1 cellular context compared by ENCODE assay signal in genomic region chr1:218878369-218878768, GRCh38.
A peak's percentile ranks its signal among the peaks of the same experiment; 100 is the strongest.
TF ChIP-seq lines count a peak whose summit lies in the region.

No MANE protein-coding gene starts in this region.

TF ChIP-seq in K562, 482 proteins besides CTCF, POLR2A, EP300 and RAD21 (continued from another document):
- TF ChIP-seq RERE (CRISPR knock-in tag; IDR thresholded peaks at IDR 0.05; ENCODE audit: borderline replicate concordance) (no peak), BHLHE40 (IDR thresholded peaks at IDR 0.05; ENCODE audit: low read length) (no peak), CEBPG (CRISPR knock-in tag; IDR thresholded peaks at IDR 0.05) (no peak), CEBPG (tag; conservative IDR thresholded peaks at IDR 0.05 in 1 of 2, IDR thresholded peaks at IDR 0.05 in 1 of 2) (no peak), ZNF695 (CRISPR knock-in tag; IDR thresholded peaks at IDR 0.05) (no peak), NFE2L1 (tag; IDR thresholded peaks at IDR 0.05; ENCODE audit: borderline replicate concordance, low read depth) (0 out of 2 replicates have a peak, but pooled peaks have one; percentile 39), C11orf30 (IDR thresholded peaks at IDR 0.05; ENCODE audit: low read depth) (peak; percentile 60), ZNF175 (CRISPR knock-in tag; IDR thresholded peaks at IDR 0.05; ENCODE audit: low read depth) (no peak), ZNF830 (CRISPR knock-in tag; IDR thresholded peaks at IDR 0.05) (no peak), CHD4 (IDR thresholded peaks at IDR 0.05; ENCODE audit: insufficient read depth, insufficient replicate concordance, low read depth, low read length, poor library complexity, severe bottlenecking) (no peak), ZNF316 (IDR thresholded peaks at IDR 0.05) (peak; percentile 82), MAFF (IDR thresholded peaks at IDR 0.05; ENCODE audit: low read length) (peak; percentile 57; the same call in 1 of the 2 replicates)
- TF ChIP-seq, protein P1, sequence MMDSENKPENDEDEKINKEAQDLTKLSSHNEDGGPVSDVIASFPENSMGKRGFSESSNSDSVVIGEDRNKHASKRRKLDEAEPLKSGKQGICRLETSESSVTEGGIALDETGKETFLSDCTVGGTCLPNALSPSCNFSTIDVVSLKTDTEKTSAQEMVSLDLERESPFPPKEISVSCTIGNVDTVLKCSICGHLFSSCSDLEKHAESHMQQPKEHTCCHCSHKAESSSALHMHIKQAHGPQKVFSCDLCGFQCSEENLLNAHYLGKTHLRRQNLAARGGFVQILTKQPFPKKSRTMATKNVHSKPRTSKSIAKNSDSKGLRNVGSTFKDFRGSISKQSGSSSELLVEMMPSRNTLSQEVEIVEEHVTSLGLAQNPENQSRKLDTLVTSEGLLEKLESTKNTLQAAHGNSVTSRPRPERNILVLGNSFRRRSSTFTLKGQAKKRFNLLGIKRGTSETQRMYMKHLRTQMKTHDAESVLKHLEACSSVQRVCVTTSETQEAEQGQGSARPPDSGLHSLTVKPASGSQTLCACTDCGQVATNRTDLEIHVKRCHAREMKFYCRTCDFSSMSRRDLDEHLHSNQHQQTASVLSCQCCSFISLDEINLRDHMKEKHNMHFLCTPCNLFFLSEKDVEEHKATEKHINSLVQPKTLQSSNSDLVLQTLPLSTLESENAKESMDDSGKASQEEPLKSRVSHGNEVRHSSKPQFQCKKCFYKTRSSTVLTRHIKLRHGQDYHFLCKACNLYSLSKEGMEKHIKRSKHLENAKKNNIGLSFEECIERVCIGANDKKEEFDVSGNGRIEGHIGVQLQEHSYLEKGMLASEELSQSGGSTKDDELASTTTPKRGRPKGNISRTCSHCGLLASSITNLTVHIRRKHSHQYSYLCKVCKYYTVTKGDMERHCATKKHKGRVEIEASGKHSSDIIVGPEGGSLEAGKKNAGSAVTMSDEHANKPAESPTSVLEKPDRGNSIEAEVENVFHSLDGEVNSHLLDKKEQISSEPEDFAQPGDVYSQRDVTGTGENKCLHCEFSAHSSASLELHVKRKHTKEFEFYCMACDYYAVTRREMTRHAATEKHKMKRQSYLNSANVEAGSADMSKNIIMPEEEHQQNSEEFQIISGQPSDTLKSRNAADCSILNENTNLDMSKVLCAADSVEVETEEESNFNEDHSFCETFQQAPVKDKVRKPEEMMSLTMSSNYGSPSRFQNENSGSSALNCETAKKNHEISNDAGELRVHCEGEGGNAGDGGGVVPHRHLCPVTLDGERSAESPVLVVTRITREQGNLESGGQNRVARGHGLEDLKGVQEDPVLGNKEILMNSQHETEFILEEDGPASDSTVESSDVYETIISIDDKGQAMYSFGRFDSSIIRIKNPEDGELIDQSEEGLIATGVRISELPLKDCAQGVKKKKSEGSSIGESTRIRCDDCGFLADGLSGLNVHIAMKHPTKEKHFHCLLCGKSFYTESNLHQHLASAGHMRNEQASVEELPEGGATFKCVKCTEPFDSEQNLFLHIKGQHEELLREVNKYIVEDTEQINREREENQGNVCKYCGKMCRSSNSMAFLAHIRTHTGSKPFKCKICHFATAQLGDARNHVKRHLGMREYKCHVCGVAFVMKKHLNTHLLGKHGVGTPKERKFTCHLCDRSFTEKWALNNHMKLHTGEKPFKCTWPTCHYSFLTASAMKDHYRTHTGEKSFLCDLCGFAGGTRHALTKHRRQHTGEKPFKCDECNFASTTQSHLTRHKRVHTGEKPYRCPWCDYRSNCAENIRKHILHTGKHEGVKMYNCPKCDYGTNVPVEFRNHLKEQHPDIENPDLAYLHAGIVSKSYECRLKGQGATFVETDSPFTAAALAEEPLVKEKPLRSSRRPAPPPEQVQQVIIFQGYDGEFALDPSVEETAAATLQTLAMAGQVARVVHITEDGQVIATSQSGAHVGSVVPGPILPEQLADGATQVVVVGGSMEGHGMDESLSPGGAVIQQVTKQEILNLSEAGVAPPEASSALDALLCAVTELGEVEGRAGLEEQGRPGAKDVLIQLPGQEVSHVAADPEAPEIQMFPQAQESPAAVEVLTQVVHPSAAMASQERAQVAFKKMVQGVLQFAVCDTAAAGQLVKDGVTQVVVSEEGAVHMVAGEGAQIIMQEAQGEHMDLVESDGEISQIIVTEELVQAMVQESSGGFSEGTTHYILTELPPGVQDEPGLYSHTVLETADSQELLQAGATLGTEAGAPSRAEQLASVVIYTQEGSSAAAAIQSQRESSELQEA (IDR thresholded peaks at IDR 0.05; ENCODE audit: low read depth) = no peak
- TF ChIP-seq, protein P2, sequence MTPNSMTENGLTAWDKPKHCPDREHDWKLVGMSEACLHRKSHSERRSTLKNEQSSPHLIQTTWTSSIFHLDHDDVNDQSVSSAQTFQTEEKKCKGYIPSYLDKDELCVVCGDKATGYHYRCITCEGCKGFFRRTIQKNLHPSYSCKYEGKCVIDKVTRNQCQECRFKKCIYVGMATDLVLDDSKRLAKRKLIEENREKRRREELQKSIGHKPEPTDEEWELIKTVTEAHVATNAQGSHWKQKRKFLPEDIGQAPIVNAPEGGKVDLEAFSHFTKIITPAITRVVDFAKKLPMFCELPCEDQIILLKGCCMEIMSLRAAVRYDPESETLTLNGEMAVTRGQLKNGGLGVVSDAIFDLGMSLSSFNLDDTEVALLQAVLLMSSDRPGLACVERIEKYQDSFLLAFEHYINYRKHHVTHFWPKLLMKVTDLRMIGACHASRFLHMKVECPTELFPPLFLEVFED (CRISPR knock-in tag; conservative IDR thresholded peaks at IDR 0.05) = no peak
